ENCODE assay signal across 8 cellular contexts in the genomic region with DNA sequence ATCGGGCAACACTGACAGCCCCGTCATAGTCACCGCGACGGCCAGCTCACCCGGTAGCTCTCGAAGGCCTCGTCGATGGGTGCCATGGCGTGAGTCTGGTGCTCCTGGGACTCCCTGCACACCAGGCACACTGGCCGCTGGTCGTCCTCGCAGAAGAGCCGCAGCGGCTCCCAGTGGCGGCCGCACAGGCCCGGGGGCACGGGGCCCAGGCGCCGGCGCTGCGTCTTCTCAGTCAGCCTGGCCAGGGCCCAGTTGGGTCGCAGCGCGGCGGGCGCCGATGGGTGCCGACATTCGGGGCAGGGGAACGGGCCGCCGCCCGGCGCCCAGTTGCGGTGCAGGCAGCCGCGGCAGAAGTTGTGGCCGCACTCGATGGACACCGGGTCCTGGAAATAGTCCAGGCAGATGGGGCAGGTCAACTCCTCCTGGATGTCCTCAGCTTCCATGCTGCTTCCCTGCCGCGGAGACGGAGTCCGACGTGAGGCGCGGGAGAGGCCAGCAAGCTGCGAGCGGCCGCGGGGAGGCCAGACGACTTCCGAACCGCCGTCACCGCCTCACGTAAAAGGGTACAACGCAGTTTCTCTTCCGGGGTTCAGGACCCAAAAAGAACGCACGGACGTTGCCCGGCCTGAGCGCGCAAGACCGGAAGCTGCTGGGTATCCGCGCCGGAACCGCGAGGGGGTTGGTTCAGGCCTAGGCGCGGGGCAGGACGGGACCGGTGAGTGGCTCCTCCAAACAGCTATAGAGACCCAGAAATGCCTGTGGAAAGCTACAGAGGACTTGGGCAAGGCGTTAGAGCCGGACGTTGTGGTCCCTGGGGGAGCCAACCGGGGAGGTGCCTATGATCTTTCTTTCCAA. TPM values are rescaled to one million over a fixed set of nuclear protein-coding genes. Genes with fewer than 3 reads are reported as not detected.
DNase-seq lines count a peak whose midpoint lies in the region; ATAC-seq and TF ChIP-seq lines count a peak whose summit lies in the region.

Gene TRIM4, minus strand, starts transcription at position 572 of the 855 bp plus-strand sequence. Its CDS starts 129 bp downstream, at position 443.

- H3K9me3 ChIP-seq in neutrophil = no peaks in the 10 kb centered on the region

- peak; percentile 98 for ATAC-seq in GM23338

- peak within 1 kb of the TSS; percentile 88 for H2AFZ ChIP-seq in GM23338

- H3K27ac ChIP-seq in GM23338 (ENCODE audit: low read depth) (peak within 1 kb of the TSS; percentile 74), neutrophil (peak within 1 kb of the TSS; percentile 89), substantia nigra (ENCODE audit: low read depth, low read length, poor library complexity, severe bottlenecking) (peak within 1 kb of the TSS; percentile 83)

- H3K9me2 ChIP-seq in GM23338 (ENCODE audit: insufficient read depth) = peaks cover 5% of the 10 kb centered on the region; the same call in 1 of the 2 replicates

- H3K9me3 Mint-ChIP-seq in GM23338 = peaks cover 40% of the 10 kb centered on the region

- peaks cover 53% of the 10 kb centered on the region for H3K36me3 Mint-ChIP-seq in GM23338 (ENCODE audit: low read depth)

- TF ChIP-seq POLR2A in Raji (IDR thresholded peaks at IDR 0.05; ENCODE audit: insufficient read depth, low read depth, low read length) = peak; percentile 93

- no peaks in the 10 kb centered on the region for H3K36me3 ChIP-seq in GM23338 (ENCODE audit: insufficient read depth)
- peaks cover 21% of the 10 kb centered on the region for H3K36me3 ChIP-seq in neutrophil

- H3K27ac Mint-ChIP-seq in GM23338 = peak within 1 kb of the TSS; percentile 23; the same call in 1 of the 2 replicates

- H3K4me3 ChIP-seq in GM23338 (peak within 1 kb of the TSS; percentile 68), neutrophil (ENCODE audit: low read depth in 1 of 2, low read length in 1 of 2) (peak within 1 kb of the TSS; percentile 81 to 83)

- DNase-seq in EL (peak; percentile 93), GM23338 (ENCODE audit: low spot score) (peak; percentile 77), LHCN-M2 (ENCODE audit: low read depth) (peak; percentile 93), fibroblast of the conjunctiva (ENCODE audit: low read depth) (peak; percentile 82), substantia nigra (lab: John Stamatoyannopoulos, UW) (peak; percentile 51 to 93 (median 84))
- peak; percentile 86 for DNase-seq in activated effector memory CD4-positive, alpha-beta T cell treated with Interleukin-2 at 50 U/mL for 16 hours

- H3K4me1 Mint-ChIP-seq in GM23338 = no peaks in the 10 kb centered on the region

- H4K20me1 ChIP-seq in GM23338 (replicated peaks; ENCODE audit: insufficient read depth) = no peaks in the 10 kb centered on the region; the same call in 1 of the 2 replicates

- no peaks in the 10 kb centered on the region for H3F3A ChIP-seq in GM23338 (replicated peaks; ENCODE audit: low read depth)

- peaks cover 10% of the 10 kb centered on the region for H3K27me3 Mint-ChIP-seq in GM23338 (ENCODE audit: insufficient read depth, low read depth, poor library complexity)

- peak within 1 kb of the TSS; percentile 76 for H3K4me3 Mint-ChIP-seq in GM23338

- peak within 1 kb of the TSS; percentile 81 for H3K4me2 ChIP-seq in GM23338

- TF ChIP-seq CTCF in GM23338 (conservative IDR thresholded peaks at IDR 0.05; ENCODE audit: low read depth in 2 of 2) (no peak; a peak in 1 of 4 replicates), neutrophil (IDR thresholded peaks at IDR 0.05) (no peak)

- H3K27me3 ChIP-seq in GM23338 (ENCODE audit: insufficient read depth) = no peaks in the 10 kb centered on the region
- H3K27me3 ChIP-seq in neutrophil = peaks cover 15% of the 10 kb centered on the region

- peaks cover 25% of the 10 kb centered on the region for H3K79me2 ChIP-seq in GM23338 (replicated peaks; ENCODE audit: insufficient read depth)

- H3K4me1 ChIP-seq in GM23338 (ENCODE audit: insufficient read depth) (no peaks in the 10 kb centered on the region), neutrophil (ENCODE audit: control insufficient read depth in 1 of 2, insufficient read depth in 1 of 2, low read depth in 1 of 2, low read length in 1 of 2) (peaks cover 17 to 33% of the 10 kb centered on the region in 2 experiments)

TF ChIP-seq in GM23338, 12 proteins besides CTCF, POLR2A, EP300 and RAD21:
- TF ChIP-seq STAT1 (IDR thresholded peaks at IDR 0.05; ENCODE audit: unreplicated experiment) (no peak), POLR2AphosphoS5 (IDR thresholded peaks at IDR 0.05; ENCODE audit: low read depth) (peak; percentile 33; the same call in 1 of the 2 replicates)

RNA-seq across cellular contexts. Expression of gene TRIM4, which starts in this region (rescaled TPM):
- 9.1 and 13.7 TPM in 2 replicates for total RNA-seq in GM23338 (2014; rRNA removed; shearing (Covaris generic))
- 5.0 and 5.5 TPM in 2 replicates for polyA plus RNA-seq in GM23338 (2016; fragmentation: Nextera tagmentation; extraction: Ambion mirVana)
- total RNA-seq in LHCN-M2 (2014; rRNA removed) = 29.7 and 32.5 TPM in 2 replicates
- 15.3 TPM for polyA plus RNA-seq in LHCN-M2 (2012)

Comparison
In these comparisons a context has a peak if more than half of its experiments do, and no peak if none do; other contexts are left out.
1. Peak in every context shown above with its lines: DNase-seq, ATAC-seq, H3K4me3 ChIP-seq and H3K27ac ChIP-seq.